Comparison of ENCODE assay signal across 7 cellular contexts in genomic region chr7:26155531-26156375, GRCh38. TPM values are rescaled to one million over a fixed set of nuclear protein-coding genes. Genes with fewer than 3 reads are reported as not detected.
DNase-seq lines count a peak whose midpoint lies in the region; ATAC-seq and TF ChIP-seq lines count a peak whose summit lies in the region.

No MANE protein-coding gene starts in this region.

- no peaks in the 10 kb centered on the region for H3K9me3 ChIP-seq in GM23248 (ENCODE audit: low read depth)

- H3K27me3 ChIP-seq in GM23248 (replicated peaks; ENCODE audit: insufficient read depth): peaks cover 13% of the 10 kb centered on the region; the same call in 1 of the 2 replicates

- H2AFZ ChIP-seq in GM23248: no peak overlapping the region

- no peaks in the 10 kb centered on the region for H4K20me1 ChIP-seq in GM23248 (ENCODE audit: insufficient read depth)

- H3K9me2 ChIP-seq in GM23248 (ENCODE audit: insufficient read depth): no peaks in the 10 kb centered on the region

- intact Hi-C loops in dendritic cell treated with granulocyte-macrophage colony-stimulating factor and Interleukin-4, amounts not matched to agents 40 ng/mL and 50 ng/mL, for 4 days (cut with micrococcal nuclease): no loop called here

- H3K4me3 ChIP-seq in GM23248 (peak overlapping the region; percentile 57), skeletal muscle cell (ENCODE audit: low read depth, low read length) (peak overlapping the region; percentile 8)

- 45 to 48% methylated on average over 8 of the region's 8 CpGs for WGBS in GM23248 (ENCODE audit: low coverage in 1 of 2, low lambda C conversion rate in 2 of 2, missing lambda C conversion rate in 2 of 2), 2 experiments

- H3K9ac ChIP-seq in GM23248: peak overlapping the region; percentile 25; the same call in 1 of the 2 replicates

- peaks cover 30% of the 10 kb centered on the region for H3K4me1 ChIP-seq in GM23248 (ENCODE audit: insufficient read depth)

- TF ChIP-seq CTCF in GM13977 (IDR thresholded peaks at IDR 0.05; ENCODE audit: extremely low read depth, insufficient read depth, missing control alignments): no peak

- peak overlapping the region; percentile 98 for H3K27ac Mint-ChIP-seq in dendritic cell treated with granulocyte-macrophage colony-stimulating factor and Interleukin-4, amounts not matched to agents 40 ng/mL and 50 ng/mL, for 4 days

- no peaks in the 10 kb centered on the region for H3K36me3 ChIP-seq in GM23248 (ENCODE audit: low read depth)

- peak overlapping the region; percentile 48 for H3K27ac ChIP-seq in GM23248

- no peaks in the 10 kb centered on the region for H3K9me3 Mint-ChIP-seq in dendritic cell treated with granulocyte-macrophage colony-stimulating factor and Interleukin-4, amounts not matched to agents 40 ng/mL and 50 ng/mL, for 4 days

- H3K27me3 Mint-ChIP-seq in dendritic cell treated with granulocyte-macrophage colony-stimulating factor and Interleukin-4, amounts not matched to agents 40 ng/mL and 50 ng/mL, for 4 days: peaks cover 4% of the 10 kb centered on the region

- no peak for ATAC-seq in GM18867 (IDR thresholded peaks at IDR 0.05; ENCODE audit: unreplicated experiment)

- peaks cover 26% of the 10 kb centered on the region for H3F3A ChIP-seq in GM23248 (ENCODE audit: insufficient read depth)

- in situ Hi-C loops in GM23248 (cut with MboI): no loop called here
- in situ Hi-C loops in GM13977 (cut with MboI; ENCODE audit: low pct_unique_long_range_greater_than_20kb, low sequenced_read_pairs, unreplicated experiment): no loop called here

- peaks cover 8% of the 10 kb centered on the region for H3K36me3 Mint-ChIP-seq in dendritic cell treated with granulocyte-macrophage colony-stimulating factor and Interleukin-4, amounts not matched to agents 40 ng/mL and 50 ng/mL, for 4 days (ENCODE audit: low read depth)

- DNase-seq in GM23248 (peak; percentile 69), NCI-H526 treated with DMSO at 0.1 percent for 48 hours (lab: John Stamatoyannopoulos, UW) (peak; percentile 54), skeletal muscle cell (ENCODE audit: low read depth) (no peak), GM13977 (ENCODE audit: low spot score) (no peak), NCI-H146 treated with DMSO at 0.1 percent for 48 hours (lab: John Stamatoyannopoulos, UW; ENCODE audit: unreplicated experiment) (no peak)

- H3K4me1 Mint-ChIP-seq in dendritic cell treated with granulocyte-macrophage colony-stimulating factor and Interleukin-4, amounts not matched to agents 40 ng/mL and 50 ng/mL, for 4 days (ENCODE audit: low read depth): peaks cover 71% of the 10 kb centered on the region

- peak overlapping the region; percentile 26 for H3K4me3 Mint-ChIP-seq in dendritic cell treated with granulocyte-macrophage colony-stimulating factor and Interleukin-4, amounts not matched to agents 40 ng/mL and 50 ng/mL, for 4 days

- H3K79me2 ChIP-seq in GM23248 (ENCODE audit: insufficient read depth): no peaks in the 10 kb centered on the region

- peak overlapping the region; percentile 76 for H3K4me2 ChIP-seq in GM23248 (ENCODE audit: unreplicated experiment)

RNA-seq across cellular contexts. Expression of gene NFE2L3, which starts 3.8 kb away (rescaled TPM):
- total RNA-seq in GM23248 (2014; rRNA removed; shearing (Covaris generic)): 0.76 and 1.4 TPM in 2 replicates
- polyA plus RNA-seq in GM23248 (2016; fragmentation: Nextera tagmentation; extraction: Ambion mirVana): 0.41 and 0.70 TPM in 2 replicates

RNA-seq across cellular contexts. Expression of gene HNRNPA2B1, which starts 44.8 kb away (rescaled TPM):
- 125 and 134 TPM in 2 replicates for total RNA-seq in GM23248 (2014; rRNA removed; shearing (Covaris generic))
- polyA plus RNA-seq in GM23248 (2016; fragmentation: Nextera tagmentation; extraction: Ambion mirVana): 493 and 529 TPM in 2 replicates

RNA-seq across cellular contexts. Expression of gene CBX3, which starts 45.8 kb away (rescaled TPM):
- total RNA-seq in GM23248 (2014; rRNA removed; shearing (Covaris generic)): 109 and 122 TPM in 2 replicates
- polyA plus RNA-seq in GM23248 (2016; fragmentation: Nextera tagmentation; extraction: Ambion mirVana): 71.1 and 73.3 TPM in 2 replicates

Comparison
In these comparisons a context has a peak if more than half of its experiments do, and no peak if none do; other contexts are left out.
1. DNase-seq: peak in GM23248 (single experiment) and NCI-H526 treated with DMSO at 0.1 percent for 48 hours (single experiment); none in skeletal muscle cell (single experiment), GM13977 (single experiment) and NCI-H146 treated with DMSO at 0.1 percent for 48 hours (single experiment).